ENCODE assay signal across 18 cellular contexts in the genomic region with DNA sequence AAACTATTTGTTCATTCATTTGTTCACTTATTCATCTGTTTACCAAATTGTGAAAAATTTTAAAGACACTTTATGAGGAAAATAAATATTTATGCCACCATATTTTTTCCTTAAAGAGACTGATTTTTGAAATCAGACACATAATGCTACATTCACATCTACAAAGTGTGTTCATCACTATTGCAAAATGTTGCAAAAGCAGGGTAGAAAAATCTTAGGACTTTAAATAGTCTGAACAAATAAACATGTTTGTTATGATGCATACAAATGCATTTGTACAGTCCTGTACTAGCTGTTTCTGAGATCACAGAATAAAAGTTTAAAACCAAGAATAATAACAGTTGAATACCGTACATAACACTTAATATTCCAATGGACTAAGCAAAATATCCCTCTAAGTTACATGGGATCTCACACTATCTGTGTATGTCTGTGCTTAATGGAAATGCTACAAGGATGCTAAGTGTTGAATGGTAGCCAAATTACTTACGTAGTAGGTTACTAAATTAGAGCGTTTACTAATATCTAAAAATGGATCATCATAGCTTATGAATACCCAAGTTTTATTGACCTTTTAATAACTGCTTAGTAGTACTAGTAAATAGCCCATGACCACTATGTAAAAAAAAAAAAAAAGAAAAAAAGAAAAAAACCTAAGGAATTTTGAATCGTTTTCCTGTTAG. TPM values are rescaled to one million over a fixed set of nuclear protein-coding genes. Genes with fewer than 3 reads are reported as not detected.
A peak's percentile ranks its signal among the peaks of the same experiment; 100 is the strongest.
DNase-seq lines count a peak whose midpoint lies in the region; TF ChIP-seq lines count a peak whose summit lies in the region.
"Had no signal": no experiment of that assay in that cellular context is flagged by ENCODE, and none has a peak within 500 bp of the region (broad histone marks: within the 10 kb centered on the region; RNA-seq: fewer than 3 reads in every experiment).

No MANE protein-coding gene starts in this region.

- TF ChIP-seq CTCF in fibroblast of villous mesenchyme (IDR thresholded peaks at IDR 0.05; ENCODE audit: insufficient read depth, low read depth, low read length) (no peak), testis (IDR thresholded peaks at IDR 0.05) (no peak)

- 0 out of 2 replicates have a peak overlapping the region, but pooled peaks have one; percentile 36 for H3K4me3 ChIP-seq in GM08714 (ENCODE audit: low read length)
- H3K4me3 ChIP-seq in fibroblast of villous mesenchyme (ENCODE audit: low read depth, low read length): peak overlapping the region; percentile 46
- H3K4me3 ChIP-seq in skeletal muscle satellite cell (ENCODE audit: low read length): no peak overlapping the region
- H3K4me3 ChIP-seq in testis: no peak overlapping the region

- H3K9me3 ChIP-seq in skeletal muscle satellite cell (replicated peaks; ENCODE audit: low read length) (no peaks in the 10 kb centered on the region), testis (no peaks in the 10 kb centered on the region)

- no peaks in the 10 kb centered on the region for H3K27me3 ChIP-seq in skeletal muscle satellite cell (ENCODE audit: control insufficient read depth, insufficient read depth, low read length)
- no peaks in the 10 kb centered on the region for H3K27me3 ChIP-seq in testis

- H3K27ac ChIP-seq in testis: no peak overlapping the region

- 69 to 74% methylated on average over 4 of the region's 4 CpGs for WGBS in testis, 2 donors

- TF ChIP-seq POLR2A in testis (IDR thresholded peaks at IDR 0.05): no peak

- H3K36me3 ChIP-seq in skeletal muscle satellite cell (ENCODE audit: insufficient read depth, low read length) (peaks cover 4% of the 10 kb centered on the region), testis (ENCODE audit: low read depth, missing control alignments) (no peaks in the 10 kb centered on the region)

- no peak overlapping the region for H3K4me2 ChIP-seq in skeletal muscle satellite cell (ENCODE audit: low read length)

- intact Hi-C loops in testis (cut with DNase I; ENCODE audit: low total_unique reads): no loop called here

- H3K9ac ChIP-seq in skeletal muscle satellite cell (ENCODE audit: low read depth, low read length): peak overlapping the region; percentile 34

- H3K4me1 ChIP-seq in skeletal muscle satellite cell (ENCODE audit: control insufficient read depth, insufficient read depth, low read length) (peaks cover 6% of the 10 kb centered on the region), testis (peaks cover 8% of the 10 kb centered on the region)

- peak; percentile 22 for DNase-seq in RPMI7951 (ENCODE audit: low read depth)
- peak; percentile 38 for DNase-seq in fibroblast of villous mesenchyme (ENCODE audit: low read depth)
- no peak for DNase-seq in stimulated activated CD4-positive, alpha-beta T cell treated with anti-CD3 and anti-CD28 coated beads, Interleukin-4, amount 100 ng/mL, for 4 hours
- DNase-seq in testis: no peak
- DNase-seq in DMS153 (lab: John Stamatoyannopoulos, UW): no peak
- DNase-seq: CD4-positive, alpha-beta memory T cell; DND-41; GF-D8; HCEC 1CT; IMR-90; Kasumi-1; NCI-H1417; NCI-H1930; NCI-H446 treated with DMSO at 0.1 percent for 48 hours; NCI-H748 treated with DMSO at 0.1 percent for 48 hours; SHP77 treated with DMSO at 0.1 percent for 48 hours had no signal

RNA-seq across cellular contexts. Expression of a gene that starts 25.1 kb away (rescaled TPM):
- total RNA-seq in RPMI7951 (2014; rRNA removed; shearing (Covaris generic)): 64.3 and 77.9 TPM in 2 replicates
- total RNA-seq in fibroblast of villous mesenchyme (55.4 and 79.9 TPM in 2 replicates), testis (100 to 1,000 TPM; 114 to 138 TPM)
- 40.0 and 52.0 TPM in 2 replicates for total RNA-seq in skeletal muscle satellite cell (2012; rRNA removed)
- polyA plus RNA-seq in testis (ENCODE audit: insufficient read depth, low read depth, low replicate concordance): 65.8 TPM

Comparison
In these comparisons a context has a peak if more than half of its experiments do, and no peak if none do; other contexts are left out.
1. H3K4me3 ChIP-seq: peak in GM08714 (single experiment) and fibroblast of villous mesenchyme (single experiment); none in skeletal muscle satellite cell (single experiment) and testis (0 of 2).
2. DNase-seq: peak in RPMI7951 (single experiment) and fibroblast of villous mesenchyme (single experiment); none in stimulated activated CD4-positive, alpha-beta T cell treated with anti-CD3 and anti-CD28 coated beads, Interleukin-4, amount 100 ng/mL, for 4 hours (0 of 2), testis (single experiment) and DMS153 (single experiment).